1 cellular context compared by ENCODE assay signal in the genomic region with DNA sequence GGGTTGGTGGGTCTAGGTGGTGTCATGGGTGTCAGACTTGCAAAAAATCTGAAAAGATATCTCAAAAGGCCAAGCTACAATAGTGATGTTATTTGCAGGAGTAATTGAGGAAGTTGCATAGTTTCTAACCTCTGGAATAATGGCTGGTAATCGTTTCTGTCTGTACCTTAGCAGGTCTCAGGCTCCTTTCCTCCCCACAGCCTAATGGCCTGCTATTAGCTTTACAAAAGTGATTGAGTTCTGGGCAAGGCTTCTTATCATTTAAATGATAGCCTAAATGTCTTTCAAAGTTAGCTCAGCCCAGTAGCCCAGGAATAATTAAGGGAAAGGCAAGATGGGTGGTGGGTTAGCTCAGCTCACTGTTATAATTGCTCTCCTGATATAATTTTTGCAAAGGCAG.
TF ChIP-seq lines count a peak whose summit lies in the region.

No MANE protein-coding gene starts in this region.

TF ChIP-seq in WTC11, 78 proteins besides CTCF, POLR2A, EP300 and RAD21 (continued from another document):
- TF ChIP-seq, protein P1, sequence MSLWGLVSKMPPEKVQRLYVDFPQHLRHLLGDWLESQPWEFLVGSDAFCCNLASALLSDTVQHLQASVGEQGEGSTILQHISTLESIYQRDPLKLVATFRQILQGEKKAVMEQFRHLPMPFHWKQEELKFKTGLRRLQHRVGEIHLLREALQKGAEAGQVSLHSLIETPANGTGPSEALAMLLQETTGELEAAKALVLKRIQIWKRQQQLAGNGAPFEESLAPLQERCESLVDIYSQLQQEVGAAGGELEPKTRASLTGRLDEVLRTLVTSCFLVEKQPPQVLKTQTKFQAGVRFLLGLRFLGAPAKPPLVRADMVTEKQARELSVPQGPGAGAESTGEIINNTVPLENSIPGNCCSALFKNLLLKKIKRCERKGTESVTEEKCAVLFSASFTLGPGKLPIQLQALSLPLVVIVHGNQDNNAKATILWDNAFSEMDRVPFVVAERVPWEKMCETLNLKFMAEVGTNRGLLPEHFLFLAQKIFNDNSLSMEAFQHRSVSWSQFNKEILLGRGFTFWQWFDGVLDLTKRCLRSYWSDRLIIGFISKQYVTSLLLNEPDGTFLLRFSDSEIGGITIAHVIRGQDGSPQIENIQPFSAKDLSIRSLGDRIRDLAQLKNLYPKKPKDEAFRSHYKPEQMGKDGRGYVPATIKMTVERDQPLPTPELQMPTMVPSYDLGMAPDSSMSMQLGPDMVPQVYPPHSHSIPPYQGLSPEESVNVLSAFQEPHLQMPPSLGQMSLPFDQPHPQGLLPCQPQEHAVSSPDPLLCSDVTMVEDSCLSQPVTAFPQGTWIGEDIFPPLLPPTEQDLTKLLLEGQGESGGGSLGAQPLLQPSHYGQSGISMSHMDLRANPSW (CRISPR knock-in tag; conservative IDR thresholded peaks at IDR 0.05; ENCODE audit: low read depth) = no peak
